ENCODE assay signal across 21 cellular contexts in the genomic region with DNA sequence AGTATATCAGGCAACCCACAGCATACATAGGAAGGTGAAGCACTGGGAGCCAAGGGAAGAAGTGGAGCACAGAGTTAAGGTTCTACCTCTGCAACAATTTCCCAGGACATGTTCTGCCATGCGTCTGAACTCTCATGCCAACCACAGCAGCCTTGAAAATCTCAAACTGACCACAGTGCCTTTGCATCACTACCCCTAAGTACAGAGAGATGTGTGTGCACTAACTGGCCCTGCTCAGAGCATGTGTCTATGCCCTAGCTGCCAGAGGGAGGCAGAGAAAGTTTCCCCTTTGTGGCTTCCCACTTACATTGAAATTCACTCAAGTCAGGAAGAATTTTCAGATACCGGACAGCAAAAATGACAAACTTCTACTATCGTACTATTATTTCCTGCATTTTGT. TPM values are rescaled to one million over a fixed set of nuclear protein-coding genes. Genes with fewer than 3 reads are reported as not detected.
A peak's percentile ranks its signal among the peaks of the same experiment; 100 is the strongest.
DNase-seq lines count a peak whose midpoint lies in the region; ATAC-seq, FAIRE-seq and TF ChIP-seq lines count a peak whose summit lies in the region.
"Had no signal": no experiment of that assay in that cellular context is flagged by ENCODE, and none has a peak within 500 bp of the region (broad histone marks: within the 10 kb centered on the region; RNA-seq: fewer than 3 reads in every experiment).

No MANE protein-coding gene starts in this region.

- no peaks in the 10 kb centered on the region for H3K23me2 ChIP-seq in H1 (ENCODE audit: low read depth, low read length)

- TF ChIP-seq POLR2A in H1 (IDR thresholded peaks at IDR 0.05; ENCODE audit: control extremely low read depth in 1 of 2, low read depth in 2 of 2, low read length in 2 of 2), result no peak

- no peaks in the 10 kb centered on the region for H3K36me3 ChIP-seq in HEK293 (ENCODE audit: control insufficient read depth in 2 of 2, insufficient read depth in 1 of 2, low read length in 2 of 2)
- H3K36me3 ChIP-seq in RWPE2 (ENCODE audit: low read depth), result no peaks in the 10 kb centered on the region
- no peaks in the 10 kb centered on the region for H3K36me3 ChIP-seq in H1 (ENCODE audit: control insufficient read depth in 2 of 4, insufficient read depth in 4 of 4, low read length in 3 of 4)
- H3K36me3 ChIP-seq: ascending aorta, prostate gland had no signal

- no peak overlapping the region for H4K5ac ChIP-seq in H1 (ENCODE audit: insufficient read length, low read depth, low read length)

- H2BK12ac ChIP-seq in H1 (ENCODE audit: low read depth, low read length), result no peak overlapping the region

- no peak for DNase-seq in RWPE2 (ENCODE audit: low spot score)
- DNase-seq in H1 (ENCODE audit: low read depth in 1 of 2, low spot score in 2 of 2), result no peak
- DNase-seq in NCI-H187 (lab: John Stamatoyannopoulos, UW), result no peak
- DNase-seq in occipital lobe (lab: John Stamatoyannopoulos, UW), result no peak
- DNase-seq in stimulated activated CD4-positive, alpha-beta T cell treated with anti-CD3 and anti-CD28 coated beads, Interleukin-4, amount 100 ng/mL, for 1 hour, result no peak
- DNase-seq: activated CD4-positive, alpha-beta memory T cell treated with anti-CD3 and anti-CD28 coated beads for 36 hours; activated naive CD4-positive, alpha-beta T cell treated with anti-CD3 and anti-CD28 coated beads, Interleukin-2, amount 10 ng/mL, durations not matched to agents 7 days and 5 days; activated T-cell treated with anti-CD3 and anti-CD28 coated beads, Interleukin-2, amount 50 U/mL, for 24 hours; CD8-positive, alpha-beta memory T cell; DMS79; NCI-H1092; NCI-H2107; NCI-H510A treated with DMSO at 0.1 percent for 48 hours; nephron progenitor cell; stimulated activated CD4-positive, alpha-beta T cell treated with anti-CD3 and anti-CD28 coated beads, Interleukin-4, amount 100 ng/mL, for 4 hours had no signal

- H3K4me3 ChIP-seq in HEK293 (ENCODE audit: low read depth, low read length) (no peak overlapping the region), RWPE2 (ENCODE audit: severe bottlenecking) (no peak overlapping the region), H1 (ENCODE audit: extremely low read depth in 1 of 4, insufficient read depth in 2 of 4, low read depth in 3 of 4, low read length in 4 of 4) (no peak overlapping the region), skin epidermis (no peak overlapping the region)
- H3K4me3 ChIP-seq: ascending aorta, prostate gland had no signal

- no peak for TF ChIP-seq CTCF in HEK293 (tag by site-specific recombination; IDR thresholded peaks at IDR 0.05)
- TF ChIP-seq CTCF in RWPE2 (IDR thresholded peaks at IDR 0.05; ENCODE audit: poor library complexity, severe bottlenecking), result no peak
- TF ChIP-seq CTCF in H1 (IDR thresholded peaks at IDR 0.05; ENCODE audit: control extremely low read depth in 1 of 3, insufficient read depth in 1 of 3, low read depth in 1 of 3, low read length in 3 of 3), result no peak

- H4K91ac ChIP-seq in H1 (replicated peaks; ENCODE audit: insufficient read length, low read length), result no peak overlapping the region

- H3K27me3 ChIP-seq in RWPE2 (ENCODE audit: insufficient read depth, poor library complexity, severe bottlenecking), result no peaks in the 10 kb centered on the region
- no peaks in the 10 kb centered on the region for H3K27me3 ChIP-seq in H1 (replicated peaks in 1 of 4; ENCODE audit: control insufficient read depth in 3 of 4, extremely low read depth in 1 of 4, insufficient read depth in 3 of 4, low read length in 3 of 4)
- H3K27me3 ChIP-seq: ascending aorta had no signal

- CTCF ChIA-PET in HEK293 (lab: Yijun Ruan, JAX), result no interaction called here
- CTCF ChIA-PET in H1 (lab: Charles Lee; ENCODE audit: partially characterized antibody), result no interaction called here

- TF ChIP-seq RAD21 in H1 (IDR thresholded peaks at IDR 0.05 in 1 of 2, conservative IDR thresholded peaks at IDR 0.05 in 1 of 2; ENCODE audit: low read depth in 2 of 2, low read length in 2 of 2), result no peak

- no peak overlapping the region for H3K4ac ChIP-seq in H1 (replicated peaks; ENCODE audit: insufficient read length, low read depth, low read length)

- TF ChIP-seq EP300 in H1 (IDR thresholded peaks at IDR 0.05; ENCODE audit: borderline replicate concordance in 1 of 2, low read depth in 2 of 2, low read length in 2 of 2), result no peak

- H3K79me2 ChIP-seq in H1 (ENCODE audit: control insufficient read depth in 1 of 2, insufficient read depth in 2 of 2, low read length in 2 of 2), result no peaks in the 10 kb centered on the region

- H3K27ac ChIP-seq in HEK293 (ENCODE audit: extremely low read depth, low read depth, low read length), result no peak overlapping the region
- peak overlapping the region; percentile 73 for H3K27ac ChIP-seq in RWPE2 (ENCODE audit: poor library complexity, severe bottlenecking)
- no peak overlapping the region for H3K27ac ChIP-seq in H1 (ENCODE audit: low read depth, low read length)
- peak overlapping the region in 20 of 21 experiments; percentile 25 to 82 (median 68) for H3K27ac ChIP-seq in skin epidermis
- H3K27ac ChIP-seq: ascending aorta, prostate gland, VCaP had no signal

- H3K18ac ChIP-seq in H1 (ENCODE audit: extremely low read depth, low read length), result no peak overlapping the region

- no peak for ATAC-seq in RWPE2 (ENCODE audit: low read depth)
- ATAC-seq in HG02571 (IDR thresholded peaks at IDR 0.05; ENCODE audit: unreplicated experiment), result no peak

- H3K4me1 ChIP-seq in HEK293 (ENCODE audit: control insufficient read depth, insufficient read depth, low read length) (no peaks in the 10 kb centered on the region), RWPE2 (ENCODE audit: insufficient read depth, poor library complexity, severe bottlenecking) (peaks cover 26% of the 10 kb centered on the region), H1 (replicated peaks in 1 of 4; ENCODE audit: control insufficient read depth in 3 of 4, insufficient read depth in 4 of 4, low read length in 3 of 4) (peaks cover 0 to 4% (median 2%) of the 10 kb centered on the region in 4 experiments; a peak in 2 of 7 replicates)
- H3K4me1 ChIP-seq: ascending aorta, prostate gland had no signal

- POLR2A ChIA-PET in HEK293 (lab: Yijun Ruan, JAX), result interaction anchor here (1.0 to 2.1 kb wide), 2 partner anchors 104 to 112 kb away, joined by 5 to 6 read pairs; partner anchors contain the start of gene INTS6
- POLR2A ChIA-PET in H1 (lab: Charles Lee; ENCODE audit: partially characterized antibody), result interaction anchor here (1.2 kb wide), 1 partner anchor 104 kb away, joined by 3 read pairs; the partner anchor contains the start of gene INTS6

- H2BK15ac ChIP-seq in H1 (ENCODE audit: low read length), result peak overlapping the region; percentile 16; the same call in 1 of the 2 replicates

- no peak overlapping the region for H3K4me2 ChIP-seq in H1 (ENCODE audit: insufficient read depth in 1 of 2, low read depth in 2 of 2, low read length in 2 of 2)

- H4K20me1 ChIP-seq in H1 (replicated peaks in 1 of 2; ENCODE audit: control insufficient read depth in 1 of 2, insufficient read depth in 2 of 2, low read length in 2 of 2), result no peaks in the 10 kb centered on the region

- no peak overlapping the region; the same call in 1 of the 2 replicates for H2AFZ ChIP-seq in H1 (ENCODE audit: low read length)

- H3K56ac ChIP-seq in H1 (replicated peaks; ENCODE audit: insufficient read length, low read depth, low read length), result no peak overlapping the region

- no peak overlapping the region for H2AK5ac ChIP-seq in H1 (ENCODE audit: low read depth, low read length)

- H3K14ac ChIP-seq in H1 (ENCODE audit: insufficient read length), result no peak overlapping the region

- no peaks in the 10 kb centered on the region for H3K79me1 ChIP-seq in H1 (ENCODE audit: low read depth, low read length)

- H2BK120ac ChIP-seq in H1 (replicated peaks; ENCODE audit: low read depth, low read length), result no peak overlapping the region

- H4K8ac ChIP-seq in H1 (ENCODE audit: extremely low read depth, insufficient read depth, low read length), result no peak overlapping the region

- no peak overlapping the region for H2BK5ac ChIP-seq in H1 (ENCODE audit: low read depth, low read length)

- H3K9ac ChIP-seq in H1 (replicated peaks in 1 of 4; ENCODE audit: extremely low read depth in 1 of 4, low read depth in 3 of 4, low read length in 3 of 4), result no peak overlapping the region

- no peaks in the 10 kb centered on the region for H3K9me3 ChIP-seq in HEK293 (ENCODE audit: control insufficient read depth, insufficient read depth, low read depth, low read length)
- H3K9me3 ChIP-seq in RWPE2 (ENCODE audit: severe bottlenecking), result no peaks in the 10 kb centered on the region
- no peaks in the 10 kb centered on the region; a peak in 1 of 4 replicates for H3K9me3 ChIP-seq in H1 (ENCODE audit: insufficient read depth in 2 of 2, low read depth in 1 of 2, low read length in 1 of 2)
- H3K9me3 ChIP-seq: ascending aorta, prostate gland had no signal

- no peak overlapping the region for H3K23ac ChIP-seq in H1 (ENCODE audit: insufficient read length)

- FAIRE-seq in H1 (lab: Jason Lieb, UNC), result no peak

- H2BK20ac ChIP-seq in H1 (ENCODE audit: low read length), result 0 out of 2 replicates have a peak overlapping the region, but pooled peaks have one; percentile 19

- 94% methylated on average over 3 of the region's 3 CpGs; no CpG with 5 or more reads in 1 of the 2 experiments for WGBS in H1 (ENCODE audit: extremely low coverage in 1 of 2, insufficient coverage in 1 of 2, insufficient read length in 1 of 2, insufficient replicate concordance in 2 of 2, low coverage in 1 of 2, low lambda C conversion rate in 2 of 2, missing lambda C conversion rate in 1 of 2), 2 experiments

TF ChIP-seq in HEK293, 187 proteins besides CTCF, POLR2A, EP300 and RAD21 (continues in another document):
- TF ChIP-seq ZNF623 (tag by site-specific recombination; IDR thresholded peaks at IDR 0.05), result peak; percentile 94
- TF ChIP-seq BCL11A (tag by site-specific recombination; IDR thresholded peaks at IDR 0.05; ENCODE audit: low read depth), result no peak
- no peak for TF ChIP-seq GLI2 (tag by site-specific recombination; IDR thresholded peaks at IDR 0.05; ENCODE audit: borderline replicate concordance, low read depth)

TF ChIP-seq in H1, 55 proteins besides CTCF, POLR2A, EP300 and RAD21 (continues in another document):
- TF ChIP-seq, protein P1, sequence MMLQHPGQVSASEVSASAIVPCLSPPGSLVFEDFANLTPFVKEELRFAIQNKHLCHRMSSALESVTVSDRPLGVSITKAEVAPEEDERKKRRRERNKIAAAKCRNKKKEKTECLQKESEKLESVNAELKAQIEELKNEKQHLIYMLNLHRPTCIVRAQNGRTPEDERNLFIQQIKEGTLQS (IDR thresholded peaks at IDR 0.05; ENCODE audit: insufficient read depth, low read depth, low read length), result no peak
- no peak for TF ChIP-seq CBX5 (IDR thresholded peaks at IDR 0.05; ENCODE audit: low read depth, low read length)

RNA-seq across cellular contexts. Expression of gene WDFY2, which starts 26.8 kb away (rescaled TPM):
- 29.0 and 31.1 TPM in 2 replicates for total RNA-seq in H1 (2021; fragmentation: NEBNext Ultra II Directional; extraction: Animal tissue kit (Norgen Biotek cat#: 25700))
- 13.5 and 13.9 TPM in 2 replicates for polyA plus RNA-seq in H1 (2011; rRNA removed)
- 18.9 TPM for polyA plus RNA-seq in H1 (2011; cell fraction: cytosol; rRNA removed)
- polyA plus RNA-seq in H1 (2011; cell fraction: nucleus; rRNA removed), result 36.9 TPM
- 16.2 to 20.8 TPM (median 18.3 TPM) in 4 replicates for polyA plus RNA-seq in H1 (2012, experiment 1 of 2)
- 5.1 TPM for polyA plus RNA-seq in H1 (2012, experiment 2 of 2)
- polyA plus RNA-seq in H1 (2013, experiment 1 of 2), result 15.5 TPM
- 14.5 TPM for polyA plus RNA-seq in H1 (2013, experiment 2 of 2)
- 38.2 and 40.9 TPM in 2 replicates for polyA minus RNA-seq in H1 (2011; rRNA and poly(A)+ RNA removed)
- 16.6 TPM for polyA minus RNA-seq in H1 (2011; cell fraction: cytosol; rRNA and poly(A)+ RNA removed)
- 60.5 TPM for polyA minus RNA-seq in H1 (2011; cell fraction: nucleus; rRNA and poly(A)+ RNA removed)
- 8.4 TPM for total RNA-seq in occipital lobe

Comparison
In these comparisons a context has a peak if more than half of its experiments do, and no peak if none do; other contexts are left out.
1. H3K27ac ChIP-seq: peak in RWPE2 (single experiment) and skin epidermis (20 of 21); none in HEK293 (single experiment) and H1 (single experiment).